In the genomic region with DNA sequence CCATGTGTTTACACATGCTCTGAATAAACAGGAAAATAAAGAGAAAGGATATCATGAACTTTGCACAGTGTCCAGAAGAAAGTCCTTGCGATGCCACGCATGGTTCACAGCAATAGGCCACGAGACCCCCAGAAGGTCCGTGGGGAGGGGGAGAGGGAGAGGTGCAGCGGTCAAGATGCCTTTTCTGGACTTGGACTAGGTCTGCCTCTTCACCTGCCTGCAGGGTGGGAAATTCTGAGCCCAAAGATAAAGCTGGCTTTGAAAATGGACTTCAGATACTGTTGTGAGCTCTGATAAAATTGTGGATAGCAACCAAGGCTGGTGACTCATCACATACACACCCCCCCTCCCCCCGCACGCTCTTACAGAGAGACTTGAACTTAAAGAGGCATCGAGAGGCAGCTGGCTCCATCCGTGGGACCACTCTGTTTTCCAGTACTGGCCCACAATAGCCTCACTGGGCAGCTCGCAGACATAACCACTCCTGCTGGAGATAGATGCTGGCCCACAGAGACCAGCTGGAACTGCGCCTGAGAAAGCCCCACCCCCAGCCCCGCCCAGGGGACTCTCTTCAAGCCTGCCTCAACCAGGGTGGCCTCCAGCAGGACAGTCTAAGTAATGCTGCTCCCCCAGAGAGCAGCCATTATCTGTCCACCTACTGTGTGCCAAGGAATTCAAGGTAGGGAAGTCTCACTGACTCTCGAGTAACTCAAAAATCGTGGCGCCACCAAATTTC, we compare ENCODE assay signal across 1 cellular context.
TF ChIP-seq lines count a peak whose summit lies in the region.

No MANE protein-coding gene starts in this region.

TF ChIP-seq in HepG2, 621 proteins besides CTCF, POLR2A, EP300 and RAD21 (continued from another document and continues in another):
- TF ChIP-seq, protein P1, sequence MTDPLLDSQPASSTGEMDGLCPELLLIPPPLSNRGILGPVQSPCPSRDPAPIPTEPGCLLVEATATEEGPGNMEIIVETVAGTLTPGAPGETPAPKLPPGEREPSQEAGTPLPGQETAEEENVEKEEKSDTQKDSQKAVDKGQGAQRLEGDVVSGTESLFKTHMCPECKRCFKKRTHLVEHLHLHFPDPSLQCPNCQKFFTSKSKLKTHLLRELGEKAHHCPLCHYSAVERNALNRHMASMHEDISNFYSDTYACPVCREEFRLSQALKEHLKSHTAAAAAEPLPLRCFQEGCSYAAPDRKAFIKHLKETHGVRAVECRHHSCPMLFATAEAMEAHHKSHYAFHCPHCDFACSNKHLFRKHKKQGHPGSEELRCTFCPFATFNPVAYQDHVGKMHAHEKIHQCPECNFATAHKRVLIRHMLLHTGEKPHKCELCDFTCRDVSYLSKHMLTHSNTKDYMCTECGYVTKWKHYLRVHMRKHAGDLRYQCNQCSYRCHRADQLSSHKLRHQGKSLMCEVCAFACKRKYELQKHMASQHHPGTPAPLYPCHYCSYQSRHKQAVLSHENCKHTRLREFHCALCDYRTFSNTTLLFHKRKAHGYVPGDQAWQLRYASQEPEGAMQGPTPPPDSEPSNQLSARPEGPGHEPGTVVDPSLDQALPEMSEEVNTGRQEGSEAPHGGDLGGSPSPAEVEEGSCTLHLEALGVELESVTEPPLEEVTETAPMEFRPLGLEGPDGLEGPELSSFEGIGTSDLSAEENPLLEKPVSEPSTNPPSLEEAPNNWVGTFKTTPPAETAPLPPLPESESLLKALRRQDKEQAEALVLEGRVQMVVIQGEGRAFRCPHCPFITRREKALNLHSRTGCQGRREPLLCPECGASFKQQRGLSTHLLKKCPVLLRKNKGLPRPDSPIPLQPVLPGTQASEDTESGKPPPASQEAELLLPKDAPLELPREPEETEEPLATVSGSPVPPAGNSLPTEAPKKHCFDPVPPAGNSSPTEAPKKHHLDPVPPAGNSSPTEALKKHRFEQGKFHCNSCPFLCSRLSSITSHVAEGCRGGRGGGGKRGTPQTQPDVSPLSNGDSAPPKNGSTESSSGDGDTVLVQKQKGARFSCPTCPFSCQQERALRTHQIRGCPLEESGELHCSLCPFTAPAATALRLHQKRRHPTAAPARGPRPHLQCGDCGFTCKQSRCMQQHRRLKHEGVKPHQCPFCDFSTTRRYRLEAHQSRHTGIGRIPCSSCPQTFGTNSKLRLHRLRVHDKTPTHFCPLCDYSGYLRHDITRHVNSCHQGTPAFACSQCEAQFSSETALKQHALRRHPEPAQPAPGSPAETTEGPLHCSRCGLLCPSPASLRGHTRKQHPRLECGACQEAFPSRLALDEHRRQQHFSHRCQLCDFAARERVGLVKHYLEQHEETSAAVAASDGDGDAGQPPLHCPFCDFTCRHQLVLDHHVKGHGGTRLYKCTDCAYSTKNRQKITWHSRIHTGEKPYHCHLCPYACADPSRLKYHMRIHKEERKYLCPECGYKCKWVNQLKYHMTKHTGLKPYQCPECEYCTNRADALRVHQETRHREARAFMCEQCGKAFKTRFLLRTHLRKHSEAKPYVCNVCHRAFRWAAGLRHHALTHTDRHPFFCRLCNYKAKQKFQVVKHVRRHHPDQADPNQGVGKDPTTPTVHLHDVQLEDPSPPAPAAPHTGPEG (CRISPR knock-in tag; IDR thresholded peaks at IDR 0.05), result no peak
- no peak for TF ChIP-seq RAD51 (IDR thresholded peaks at IDR 0.05; ENCODE audit: borderline replicate concordance)
- no peak for TF ChIP-seq NCOA1 (CRISPR knock-in tag; IDR thresholded peaks at IDR 0.05)
- TF ChIP-seq, protein P2, sequence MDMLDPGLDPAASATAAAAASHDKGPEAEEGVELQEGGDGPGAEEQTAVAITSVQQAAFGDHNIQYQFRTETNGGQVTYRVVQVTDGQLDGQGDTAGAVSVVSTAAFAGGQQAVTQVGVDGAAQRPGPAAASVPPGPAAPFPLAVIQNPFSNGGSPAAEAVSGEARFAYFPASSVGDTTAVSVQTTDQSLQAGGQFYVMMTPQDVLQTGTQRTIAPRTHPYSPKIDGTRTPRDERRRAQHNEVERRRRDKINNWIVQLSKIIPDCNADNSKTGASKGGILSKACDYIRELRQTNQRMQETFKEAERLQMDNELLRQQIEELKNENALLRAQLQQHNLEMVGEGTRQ (IDR thresholded peaks at IDR 0.05; ENCODE audit: low read depth, low read length), result no peak
- TF ChIP-seq, protein P2 (CRISPR knock-in tag; IDR thresholded peaks at IDR 0.05; ENCODE audit: borderline replicate concordance), result no peak
- TF ChIP-seq DR1 (CRISPR knock-in tag; IDR thresholded peaks at IDR 0.05), result no peak
- no peak for TF ChIP-seq HNRNPLL (IDR thresholded peaks at IDR 0.05; ENCODE audit: low read depth, low read length, poor library complexity, severe bottlenecking)
- TF ChIP-seq ZNF121 (CRISPR knock-in tag; IDR thresholded peaks at IDR 0.05), result no peak
- 0 out of 2 replicates have a peak, but pooled peaks have one; percentile 15 for TF ChIP-seq IRF2 (CRISPR knock-in tag; IDR thresholded peaks at IDR 0.05)
- TF ChIP-seq ZNF839 (CRISPR knock-in tag; IDR thresholded peaks at IDR 0.05; ENCODE audit: borderline replicate concordance), result no peak
- no peak for TF ChIP-seq TFDP2 (CRISPR knock-in tag; IDR thresholded peaks at IDR 0.05)
- no peak for TF ChIP-seq PHF8 (CRISPR knock-in tag; IDR thresholded peaks at IDR 0.05)
- peak; percentile 29; the same call in 1 of the 2 replicates for TF ChIP-seq RARA (CRISPR knock-in tag; IDR thresholded peaks at IDR 0.05)
- no peak for TF ChIP-seq SOX6 (IDR thresholded peaks at IDR 0.05)
- peak; percentile 73 for TF ChIP-seq SOX6 (CRISPR knock-in tag; IDR thresholded peaks at IDR 0.05)
- TF ChIP-seq, protein P3, sequence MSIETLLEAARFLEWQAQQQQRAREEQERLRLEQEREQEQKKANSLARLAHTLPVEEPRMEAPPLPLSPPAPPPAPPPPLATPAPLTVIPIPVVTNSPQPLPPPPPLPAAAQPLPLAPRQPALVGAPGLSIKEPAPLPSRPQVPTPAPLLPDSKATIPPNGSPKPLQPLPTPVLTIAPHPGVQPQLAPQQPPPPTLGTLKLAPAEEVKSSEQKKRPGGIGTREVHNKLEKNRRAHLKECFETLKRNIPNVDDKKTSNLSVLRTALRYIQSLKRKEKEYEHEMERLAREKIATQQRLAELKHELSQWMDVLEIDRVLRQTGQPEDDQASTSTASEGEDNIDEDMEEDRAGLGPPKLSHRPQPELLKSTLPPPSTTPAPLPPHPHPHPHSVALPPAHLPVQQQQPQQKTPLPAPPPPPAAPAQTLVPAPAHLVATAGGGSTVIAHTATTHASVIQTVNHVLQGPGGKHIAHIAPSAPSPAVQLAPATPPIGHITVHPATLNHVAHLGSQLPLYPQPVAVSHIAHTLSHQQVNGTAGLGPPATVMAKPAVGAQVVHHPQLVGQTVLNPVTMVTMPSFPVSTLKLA (IDR thresholded peaks at IDR 0.05), result no peak
- TF ChIP-seq FOXA1 (IDR thresholded peaks at IDR 0.05), result no peak
- TF ChIP-seq FOXA1 (CRISPR knock-in tag; IDR thresholded peaks at IDR 0.05), result peak; percentile 75
- TF ChIP-seq FOXK1 (CRISPR knock-in tag; IDR thresholded peaks at IDR 0.05; ENCODE audit: borderline replicate concordance, low read depth), result no peak
- TF ChIP-seq THAP7 (CRISPR knock-in tag; IDR thresholded peaks at IDR 0.05), result no peak
- 0 out of 2 replicates have a peak, but pooled peaks have one; percentile 65 for TF ChIP-seq ZNF335 (CRISPR knock-in tag; IDR thresholded peaks at IDR 0.05)
- TF ChIP-seq ETV5 (CRISPR knock-in tag; IDR thresholded peaks at IDR 0.05; ENCODE audit: borderline replicate concordance), result peak; percentile 36; the same call in 1 of the 2 replicates
- no peak for TF ChIP-seq NBN (conservative IDR thresholded peaks at IDR 0.05)
- TF ChIP-seq SKI (IDR thresholded peaks at IDR 0.05; ENCODE audit: partially characterized antibody), result peak; percentile 12
- no peak for TF ChIP-seq MXD4 (CRISPR knock-in tag; IDR thresholded peaks at IDR 0.05)
- no peak for TF ChIP-seq PHB2 (IDR thresholded peaks at IDR 0.05; ENCODE audit: partially characterized antibody)
- TF ChIP-seq NCOR1 (IDR thresholded peaks at IDR 0.05; ENCODE audit: borderline replicate concordance, low read length), result peak; percentile 76
- no peak; the same call in 1 of the 2 replicates for TF ChIP-seq ZNF749 (CRISPR knock-in tag; IDR thresholded peaks at IDR 0.05; ENCODE audit: borderline replicate concordance)
- peak; percentile 94 for TF ChIP-seq ZBTB7A (CRISPR knock-in tag; IDR thresholded peaks at IDR 0.05)
- peak; percentile 56; the same call in 1 of the 2 replicates for TF ChIP-seq HDAC2 (CRISPR knock-in tag; IDR thresholded peaks at IDR 0.05)
- no peak for TF ChIP-seq ZNF616 (CRISPR knock-in tag; IDR thresholded peaks at IDR 0.05; ENCODE audit: low read depth)
- no peak for TF ChIP-seq MIER2 (CRISPR knock-in tag; IDR thresholded peaks at IDR 0.05)
- no peak for TF ChIP-seq ZNF180 (CRISPR knock-in tag; IDR thresholded peaks at IDR 0.05; ENCODE audit: borderline replicate concordance, low read depth)
- TF ChIP-seq, protein P4, sequence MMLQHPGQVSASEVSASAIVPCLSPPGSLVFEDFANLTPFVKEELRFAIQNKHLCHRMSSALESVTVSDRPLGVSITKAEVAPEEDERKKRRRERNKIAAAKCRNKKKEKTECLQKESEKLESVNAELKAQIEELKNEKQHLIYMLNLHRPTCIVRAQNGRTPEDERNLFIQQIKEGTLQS (CRISPR knock-in tag; IDR thresholded peaks at IDR 0.05), result peak; percentile 86
- TF ChIP-seq ZNF775 (CRISPR knock-in tag; IDR thresholded peaks at IDR 0.05; ENCODE audit: borderline replicate concordance), result no peak
- no peak for TF ChIP-seq CREB3 (CRISPR knock-in tag; IDR thresholded peaks at IDR 0.05)
- TF ChIP-seq ZZZ3 (CRISPR knock-in tag; IDR thresholded peaks at IDR 0.05; ENCODE audit: borderline replicate concordance), result no peak
- TF ChIP-seq MIER3 (CRISPR knock-in tag; IDR thresholded peaks at IDR 0.05; ENCODE audit: borderline replicate concordance), result no peak
- no peak for TF ChIP-seq CCAR2 (optimal IDR thresholded peaks at IDR 0.05; ENCODE audit: low read depth, low read length)
- TF ChIP-seq MYPOP (CRISPR knock-in tag; IDR thresholded peaks at IDR 0.05), result 0 out of 2 replicates have a peak, but pooled peaks have one; percentile 28
- TF ChIP-seq CHD4 (IDR thresholded peaks at IDR 0.05; ENCODE audit: borderline replicate concordance, low read length), result no peak
- TF ChIP-seq MXI1 (IDR thresholded peaks at IDR 0.05; ENCODE audit: borderline replicate concordance, low read depth, low read length), result peak; percentile 37; the same call in 1 of the 3 replicates
- TF ChIP-seq SMC3 (IDR thresholded peaks at IDR 0.05; ENCODE audit: low read length), result no peak
- no peak for TF ChIP-seq ZNF614 (CRISPR knock-in tag; IDR thresholded peaks at IDR 0.05; ENCODE audit: borderline replicate concordance)
- peak; percentile 55; the same call in 1 of the 2 replicates for TF ChIP-seq DPF2 (CRISPR knock-in tag; IDR thresholded peaks at IDR 0.05; ENCODE audit: borderline replicate concordance, low read depth)
- peak; percentile 67 for TF ChIP-seq ZNF281 (CRISPR knock-in tag; IDR thresholded peaks at IDR 0.05; ENCODE audit: borderline replicate concordance)
